ENCODE assay signal across 15 cellular contexts in the genomic region with DNA sequence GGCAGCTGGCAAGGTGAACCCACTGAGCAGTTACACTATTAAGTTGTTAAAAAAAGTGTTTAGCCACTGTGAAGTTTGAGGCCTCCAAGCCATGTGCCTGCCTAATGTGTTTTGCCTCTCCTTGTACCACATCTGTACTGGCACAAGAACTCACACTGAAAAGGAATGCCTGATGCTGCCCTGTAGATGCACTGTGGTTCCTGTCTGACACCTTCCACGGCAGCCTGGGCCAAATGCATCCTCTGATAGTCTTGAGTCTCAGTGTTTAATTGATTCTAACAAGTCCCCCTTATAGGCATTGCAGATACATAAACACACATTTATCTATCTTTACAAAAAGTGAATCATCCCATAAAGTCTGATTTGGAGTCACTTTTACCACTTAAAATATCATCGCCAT.
"Had no signal": no experiment of that assay in that cellular context is flagged by ENCODE, and none has a peak within 500 bp of the region (broad histone marks: within the 10 kb centered on the region; RNA-seq: fewer than 3 reads in every experiment).

No MANE protein-coding gene starts in this region.

- H3K36me3 ChIP-seq: left lung, tibial artery had no signal

- H2AFZ ChIP-seq: hepatocyte had no signal

- H3K9me3 Mint-ChIP-seq: activated naive CD8-positive, alpha-beta T cell treated with anti-CD3 and anti-CD28 coated beads for 36 hours; activated T-helper 1 cell treated with anti-CD3 and anti-CD28 coated beads, Interleukin-12 subunit alpha, Interleukin-12 subunit beta, Interleukin-2, Interleukin-4 antibody, amounts not matched to agents 30 ng/mL and 10 ng/mL and 1 ng/mL, durations not matched to agents 14 hours and 24 hours and 36 hours; neural crest cell had no signal

- DNase-seq: activated CD4-positive, CD25-positive, alpha-beta regulatory T cell treated with anti-CD3 and anti-CD28 coated beads, Interleukin-2, amount 50 U/mL, for 72 hours; activated gamma-delta T cell treated with Interleukin-2 at 50 U/mL for 16 hours; activated naive CD8-positive, alpha-beta T cell treated with anti-CD3 and anti-CD28 coated beads for 36 hours; amygdala; left lung; stimulated activated CD4-positive, alpha-beta T cell treated with anti-CD3 and anti-CD28 coated beads, Interleukin-12 subunit alpha, Interleukin-12 subunit beta, amount 100 ng/mL, for 4 hours; stimulated activated CD4-positive, alpha-beta T cell treated with anti-CD3 and anti-CD28 coated beads, Interleukin-2, amount 100 ng/mL, for 24 hours; stimulated activated naive CD4-positive, alpha-beta T cell treated with Interleukin-2 at 50 U/mL for 16 hours; T1000; tibial artery had no signal

- ATAC-seq: left lung had no signal

- H3K27ac Mint-ChIP-seq: activated naive CD8-positive, alpha-beta T cell treated with anti-CD3 and anti-CD28 coated beads for 36 hours; activated T-helper 1 cell treated with anti-CD3 and anti-CD28 coated beads, Interleukin-12 subunit alpha, Interleukin-12 subunit beta, Interleukin-2, Interleukin-4 antibody, amounts not matched to agents 30 ng/mL and 10 ng/mL and 1 ng/mL, durations not matched to agents 14 hours and 24 hours and 36 hours; progenitor cell of endocrine pancreas had no signal

- H3K27me3 Mint-ChIP-seq: activated naive CD8-positive, alpha-beta T cell treated with anti-CD3 and anti-CD28 coated beads for 36 hours; progenitor cell of endocrine pancreas had no signal

- H3K4me1 Mint-ChIP-seq: activated naive CD8-positive, alpha-beta T cell treated with anti-CD3 and anti-CD28 coated beads for 36 hours had no signal

- H3K36me3 Mint-ChIP-seq: activated naive CD8-positive, alpha-beta T cell treated with anti-CD3 and anti-CD28 coated beads for 36 hours had no signal

- H3K4me1 ChIP-seq: foreskin keratinocyte, left lung had no signal

- H3K79me2 ChIP-seq: hepatocyte had no signal

- H3K27ac ChIP-seq: foreskin keratinocyte, hepatocyte, left lung, tibial artery had no signal

- H3K27me3 ChIP-seq: foreskin keratinocyte, hepatocyte, left lung, tibial artery had no signal

- H3K4me3 ChIP-seq: hepatocyte, left lung, tibial artery had no signal

- H3K4me3 Mint-ChIP-seq: activated naive CD8-positive, alpha-beta T cell treated with anti-CD3 and anti-CD28 coated beads for 36 hours; activated T-helper 1 cell treated with anti-CD3 and anti-CD28 coated beads, Interleukin-12 subunit alpha, Interleukin-12 subunit beta, Interleukin-2, Interleukin-4 antibody, amounts not matched to agents 30 ng/mL and 10 ng/mL and 1 ng/mL, durations not matched to agents 14 hours and 24 hours and 36 hours; neural crest cell had no signal

- H3K9me3 ChIP-seq: left lung, tibial artery had no signal

- H3K4me2 ChIP-seq: hepatocyte had no signal
